ENCODE assay signal across 9 cellular contexts in genomic region chr6:131949615-131949908, GRCh38. TPM values are rescaled to one million over a fixed set of nuclear protein-coding genes. Genes with fewer than 3 reads are reported as not detected.
DNase-seq lines count a peak whose midpoint lies in the region; ATAC-seq, FAIRE-seq and TF ChIP-seq lines count a peak whose summit lies in the region.
"Had no signal": no experiment of that assay in that cellular context is flagged by ENCODE, and none has a peak within 500 bp of the region (broad histone marks: within the 10 kb centered on the region; RNA-seq: fewer than 3 reads in every experiment).

No MANE protein-coding gene starts in this region.

- WGBS in right cardiac atrium: 18% methylated on average over 3 of the region's 3 CpGs
- 13% methylated on average over 3 of the region's 3 CpGs for WGBS in prostate gland

- H3K36me3 Mint-ChIP-seq in CD8-positive, alpha-beta memory T cell: no peaks in the 10 kb centered on the region
- H3K36me3 Mint-ChIP-seq in astrocyte (ENCODE audit: low read depth, unreplicated experiment): peaks cover 14% of the 10 kb centered on the region

- peak overlapping the region; percentile 98 for H3K9ac ChIP-seq in astrocyte (ENCODE audit: low read length)

- intact Hi-C loops in right cardiac atrium (cut with DNase I) (no loop called here), prostate gland (cut with DNase I) (no loop called here)

- H3K9me3 Mint-ChIP-seq in CD8-positive, alpha-beta memory T cell: peaks cover 0 to 3% (median 0%) of the 10 kb centered on the region in 5 donors
- no peaks in the 10 kb centered on the region for H3K9me3 Mint-ChIP-seq in astrocyte (ENCODE audit: unreplicated experiment)

- CTCF ChIA-PET in CD8-positive, alpha-beta memory T cell (lab: Charles Lee): interaction anchor here (1.3 kb wide), 1 partner anchor 10 kb away, joined by 3 read pairs; no protein-coding TSS in a partner anchor

- no peak overlapping the region for H3K27ac Mint-ChIP-seq in CD8-positive, alpha-beta memory T cell
- peak overlapping the region; percentile 93 for H3K27ac Mint-ChIP-seq in astrocyte (ENCODE audit: unreplicated experiment)

- H3K4me3 ChIP-seq in CD8-positive, alpha-beta memory T cell (ENCODE audit: low read length): no peak overlapping the region
- H3K4me3 ChIP-seq in astrocyte (ENCODE audit: insufficient read depth, low read depth, low read length) (peak overlapping the region; percentile 91), right cardiac atrium (ENCODE audit: low read length) (peak overlapping the region; percentile 85), prostate gland (peak overlapping the region; percentile 51 to 52), HAP-1 (no peak overlapping the region)

- peak; percentile 8 to 32 for ATAC-seq in right cardiac atrium
- ATAC-seq in GM21390 (IDR thresholded peaks at IDR 0.05; ENCODE audit: unreplicated experiment): no peak

- peak overlapping the region; percentile 86 for H3K4me2 ChIP-seq in astrocyte (ENCODE audit: low read length)

- peaks cover 23% of the 10 kb centered on the region for H3K79me2 ChIP-seq in astrocyte (ENCODE audit: insufficient read depth, low read length)

- no peak overlapping the region for H2AFZ ChIP-seq in astrocyte (ENCODE audit: low read depth, low read length)

- peaks cover 40% of the 10 kb centered on the region for H4K20me1 ChIP-seq in astrocyte (ENCODE audit: insufficient read depth, low read length)

- TF ChIP-seq CTCF in astrocyte (IDR thresholded peaks at IDR 0.05; ENCODE audit: insufficient read depth, low read depth, low read length) (no peak), prostate gland (IDR thresholded peaks at IDR 0.05) (no peak)

- H3K4me3 Mint-ChIP-seq in CD8-positive, alpha-beta memory T cell: peak overlapping the region in 6 of 7 donors; percentile 38 to 80 (median 74)
- H3K4me3 Mint-ChIP-seq in astrocyte (ENCODE audit: unreplicated experiment): peak overlapping the region; percentile 92

- H3K4me1 Mint-ChIP-seq in CD8-positive, alpha-beta memory T cell: peaks cover 10 to 21% (median 14%) of the 10 kb centered on the region in 3 donors
- peaks cover 41% of the 10 kb centered on the region for H3K4me1 Mint-ChIP-seq in astrocyte (ENCODE audit: low read depth, unreplicated experiment)

- in situ Hi-C loops in HAP-1 (cut with MboI; ENCODE audit: low sequenced_read_pairs): no loop called here

- no peaks in the 10 kb centered on the region for H3K36me3 ChIP-seq in CD8-positive, alpha-beta memory T cell (ENCODE audit: insufficient read depth, low read length)
- peaks cover 9% of the 10 kb centered on the region for H3K36me3 ChIP-seq in astrocyte (ENCODE audit: insufficient read depth, low read length)
- H3K36me3 ChIP-seq in prostate gland: no peaks in the 10 kb centered on the region
- H3K36me3 ChIP-seq in HAP-1 (replicated peaks): peaks cover 19% of the 10 kb centered on the region

- H3K4me1 ChIP-seq in CD8-positive, alpha-beta memory T cell (ENCODE audit: insufficient read depth, low read length): no peaks in the 10 kb centered on the region
- H3K4me1 ChIP-seq in astrocyte (ENCODE audit: insufficient read depth, low read length): peaks cover 27% of the 10 kb centered on the region
- H3K4me1 ChIP-seq in right cardiac atrium (ENCODE audit: control insufficient read depth, insufficient read depth, low read length): no peaks in the 10 kb centered on the region
- no peaks in the 10 kb centered on the region for H3K4me1 ChIP-seq in prostate gland (replicated peaks)
- peaks cover 21% of the 10 kb centered on the region for H3K4me1 ChIP-seq in HAP-1

- POLR2A ChIA-PET in CD8-positive, alpha-beta memory T cell (lab: Charles Lee): no interaction called here

- DNase-seq in CD8-positive, alpha-beta memory T cell: no peak
- peak; percentile 89 for DNase-seq in astrocyte (ENCODE audit: low read depth)
- no peak for DNase-seq in right cardiac atrium
- DNase-seq in prostate gland (ENCODE audit: low spot score): no peak
- no peak for DNase-seq in HAP-1 (ENCODE audit: low spot score in 2 of 2)
- DNase-seq in NCI-H1417 (lab: John Stamatoyannopoulos, UW): no peak
- no peak for DNase-seq in RPMI8226
- DNase-seq: GF-D8 had no signal

- FAIRE-seq in astrocyte (lab: Jason Lieb, UNC): no peak

- no peak overlapping the region for H3K27ac ChIP-seq in CD8-positive, alpha-beta memory T cell (ENCODE audit: low read depth, low read length)
- peak overlapping the region; percentile 87 for H3K27ac ChIP-seq in astrocyte (ENCODE audit: low read depth, low read length)
- H3K27ac ChIP-seq in right cardiac atrium (ENCODE audit: low read length): peak overlapping the region; percentile 77
- peak overlapping the region; percentile 77 to 81 for H3K27ac ChIP-seq in prostate gland

- no peaks in the 10 kb centered on the region for H3K9me3 ChIP-seq in CD8-positive, alpha-beta memory T cell (ENCODE audit: low read length)
- H3K9me3 ChIP-seq in astrocyte (ENCODE audit: insufficient read depth, low read depth, low read length) (no peaks in the 10 kb centered on the region), right cardiac atrium (ENCODE audit: control insufficient read depth, low read length) (no peaks in the 10 kb centered on the region), prostate gland (no peaks in the 10 kb centered on the region), HAP-1 (no peaks in the 10 kb centered on the region)

- H3K27me3 Mint-ChIP-seq in CD8-positive, alpha-beta memory T cell: peaks cover 43 to 77% of the 10 kb centered on the region in 2 donors
- H3K27me3 Mint-ChIP-seq in astrocyte (ENCODE audit: low read depth, unreplicated experiment): no peaks in the 10 kb centered on the region

- TF ChIP-seq POLR2A in prostate gland (IDR thresholded peaks at IDR 0.05): no peak

- H3K27me3 ChIP-seq in CD8-positive, alpha-beta memory T cell (ENCODE audit: insufficient read depth, low read length, poor library complexity, severe bottlenecking): peaks cover 21% of the 10 kb centered on the region
- H3K27me3 ChIP-seq in astrocyte (ENCODE audit: insufficient read depth, low read length): no peaks in the 10 kb centered on the region
- H3K27me3 ChIP-seq in right cardiac atrium (ENCODE audit: control insufficient read depth, insufficient read depth): no peaks in the 10 kb centered on the region
- no peaks in the 10 kb centered on the region for H3K27me3 ChIP-seq in prostate gland (replicated peaks; ENCODE audit: insufficient read depth)
- H3K27me3 ChIP-seq in HAP-1 (ENCODE audit: low read depth): no peaks in the 10 kb centered on the region

RNA-seq across cellular contexts. Expression of gene CCN2, which starts 1.6 kb away (rescaled TPM):
- total RNA-seq in CD8-positive, alpha-beta memory T cell: not detected
- not detected for polyA plus RNA-seq in CD8-positive, alpha-beta memory T cell
- total RNA-seq in astrocyte (1,138 and 1,253 TPM in 2 replicates), right cardiac atrium (100 to 1,000 TPM in 1 of 4 donors, 10 to 100 TPM in 3; 35.8 to 602 (median 51.0) TPM), prostate gland (100 to 1,000 TPM in 1 of 2 donors, 10 to 100 TPM in 1; 73.1 to 120 TPM)
- polyA plus RNA-seq in right cardiac atrium: 134 TPM

Comparison
In these comparisons a context has a peak if more than half of its experiments do, and no peak if none do; other contexts are left out.
1. H3K4me3 ChIP-seq: peak in astrocyte (single experiment), right cardiac atrium (single experiment) and prostate gland (2 of 2); none in CD8-positive, alpha-beta memory T cell (single experiment) and HAP-1 (single experiment).
2. RNA of gene CCN2, which starts 1.6 kb away (total RNA-seq): 1,138 to 1,253 TPM in astrocyte, 73.1 to 120 TPM in prostate gland and 35.8 to 602 TPM in right cardiac atrium; not detected in CD8-positive, alpha-beta memory T cell; every median in the first group is over 10 times any median in the second.